ENCODE assay signal across 1 cellular context in genomic region chr4:151917145-151917775, GRCh38.
TF ChIP-seq lines count a peak whose summit lies in the region.

No MANE protein-coding gene starts in this region.

TF ChIP-seq in HCT116, 20 proteins besides CTCF, POLR2A, EP300 and RAD21:
- TF ChIP-seq, protein P1, sequence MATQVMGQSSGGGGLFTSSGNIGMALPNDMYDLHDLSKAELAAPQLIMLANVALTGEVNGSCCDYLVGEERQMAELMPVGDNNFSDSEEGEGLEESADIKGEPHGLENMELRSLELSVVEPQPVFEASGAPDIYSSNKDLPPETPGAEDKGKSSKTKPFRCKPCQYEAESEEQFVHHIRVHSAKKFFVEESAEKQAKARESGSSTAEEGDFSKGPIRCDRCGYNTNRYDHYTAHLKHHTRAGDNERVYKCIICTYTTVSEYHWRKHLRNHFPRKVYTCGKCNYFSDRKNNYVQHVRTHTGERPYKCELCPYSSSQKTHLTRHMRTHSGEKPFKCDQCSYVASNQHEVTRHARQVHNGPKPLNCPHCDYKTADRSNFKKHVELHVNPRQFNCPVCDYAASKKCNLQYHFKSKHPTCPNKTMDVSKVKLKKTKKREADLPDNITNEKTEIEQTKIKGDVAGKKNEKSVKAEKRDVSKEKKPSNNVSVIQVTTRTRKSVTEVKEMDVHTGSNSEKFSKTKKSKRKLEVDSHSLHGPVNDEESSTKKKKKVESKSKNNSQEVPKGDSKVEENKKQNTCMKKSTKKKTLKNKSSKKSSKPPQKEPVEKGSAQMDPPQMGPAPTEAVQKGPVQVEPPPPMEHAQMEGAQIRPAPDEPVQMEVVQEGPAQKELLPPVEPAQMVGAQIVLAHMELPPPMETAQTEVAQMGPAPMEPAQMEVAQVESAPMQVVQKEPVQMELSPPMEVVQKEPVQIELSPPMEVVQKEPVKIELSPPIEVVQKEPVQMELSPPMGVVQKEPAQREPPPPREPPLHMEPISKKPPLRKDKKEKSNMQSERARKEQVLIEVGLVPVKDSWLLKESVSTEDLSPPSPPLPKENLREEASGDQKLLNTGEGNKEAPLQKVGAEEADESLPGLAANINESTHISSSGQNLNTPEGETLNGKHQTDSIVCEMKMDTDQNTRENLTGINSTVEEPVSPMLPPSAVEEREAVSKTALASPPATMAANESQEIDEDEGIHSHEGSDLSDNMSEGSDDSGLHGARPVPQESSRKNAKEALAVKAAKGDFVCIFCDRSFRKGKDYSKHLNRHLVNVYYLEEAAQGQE (IDR thresholded peaks at IDR 0.05; ENCODE audit: low read depth), result no peak
